Comparison of ENCODE assay signal across 1 cellular context in genomic region chr19:14367016-14367415, GRCh38.
TF ChIP-seq lines count a peak whose summit lies in the region.

No MANE protein-coding gene starts in this region.

TF ChIP-seq in H1, 55 proteins besides CTCF, POLR2A, EP300 and RAD21:
- TF ChIP-seq ATF3 (IDR thresholded peaks at IDR 0.05; ENCODE audit: insufficient read depth, low read depth, low read length), result no peak
- TF ChIP-seq CBX5 (IDR thresholded peaks at IDR 0.05; ENCODE audit: low read depth, low read length), result no peak
- TF ChIP-seq KDM1A (IDR thresholded peaks at IDR 0.05; ENCODE audit: borderline replicate concordance, low read length), result no peak
- TF ChIP-seq JUND (IDR thresholded peaks at IDR 0.05; ENCODE audit: low read length), result no peak
- TF ChIP-seq GABPA (IDR thresholded peaks at IDR 0.05; ENCODE audit: borderline replicate concordance, insufficient read depth, low read length), result no peak
- TF ChIP-seq SUZ12 (IDR thresholded peaks at IDR 0.05; ENCODE audit: low read length), result no peak
- TF ChIP-seq SIX5 (IDR thresholded peaks at IDR 0.05; ENCODE audit: low read depth, low read length), result no peak
- no peak for TF ChIP-seq CTBP2 (IDR thresholded peaks at IDR 0.05; ENCODE audit: borderline replicate concordance, insufficient read depth, insufficient read length, low read length)
- TF ChIP-seq ATF2 (IDR thresholded peaks at IDR 0.05; ENCODE audit: low read length), result no peak
- no peak for TF ChIP-seq POU5F1 (IDR thresholded peaks at IDR 0.05; ENCODE audit: low read depth, low read length)
- TF ChIP-seq SP4 (IDR thresholded peaks at IDR 0.05; ENCODE audit: low read length), result no peak
- TF ChIP-seq KDM4A (IDR thresholded peaks at IDR 0.05; ENCODE audit: low read depth, low read length, severe bottlenecking), result no peak
- no peak for TF ChIP-seq MAX (IDR thresholded peaks at IDR 0.05)
